10 cellular contexts compared by ENCODE assay signal in genomic region chr11:130478204-130478701, GRCh38. TPM values are rescaled to one million over a fixed set of nuclear protein-coding genes. Genes with fewer than 3 reads are reported as not detected.
DNase-seq lines count a peak whose midpoint lies in the region; ATAC-seq and TF ChIP-seq lines count a peak whose summit lies in the region.
"Had no signal": no experiment of that assay in that cellular context is flagged by ENCODE, and none has a peak within 500 bp of the region (broad histone marks: within the 10 kb centered on the region; RNA-seq: fewer than 3 reads in every experiment).

No MANE protein-coding gene starts in this region.

- no peak for TF ChIP-seq POLR2A in lower leg skin (IDR thresholded peaks at IDR 0.05)

- POLR2A ChIA-PET in WTC11 (lab: Charles Lee), result no interaction called here

- H3K4me3 ChIP-seq in cardiac fibroblast (replicated peaks in 1 of 2; ENCODE audit: low read depth in 2 of 2, low read length in 2 of 2) (no peak overlapping the region), lower leg skin (ENCODE audit: low read depth, poor library complexity, severe bottlenecking) (no peak overlapping the region)

- WGBS in lower leg skin, 2 donors, result 34 to 37% methylated on average over 10 of the region's 10 CpGs

- H3K9me3 Mint-ChIP-seq in WTC11, result no peaks in the 10 kb centered on the region

- intact Hi-C loops in lower leg skin (cut with DNase I; ENCODE audit: low total_unique reads), result no loop called here

- no peaks in the 10 kb centered on the region for H3K36me3 Mint-ChIP-seq in WTC11

- H3K4me1 Mint-ChIP-seq in WTC11, result peaks cover 3% of the 10 kb centered on the region; the same call in 1 of the 2 replicates

- no peak overlapping the region for H3K4me3 Mint-ChIP-seq in WTC11
- H3K4me3 Mint-ChIP-seq: neural crest cell had no signal

- CTCF ChIA-PET in WTC11 (lab: Charles Lee), result interaction anchor here (1.7 to 2.6 kb wide), 2 partner anchors 9 to 47 kb away, joined by 7 read pairs; no protein-coding TSS in a partner anchor

- H3K27me3 Mint-ChIP-seq in WTC11 (ENCODE audit: low read depth), result no peaks in the 10 kb centered on the region

- TF ChIP-seq CTCF in cardiac fibroblast (IDR thresholded peaks at IDR 0.05; ENCODE audit: low read depth, low read length), result no peak
- no peak for TF ChIP-seq CTCF in lower leg skin (IDR thresholded peaks at IDR 0.05)
- no peak for TF ChIP-seq CTCF in WTC11 (IDR thresholded peaks at IDR 0.05)

- peak; percentile 8 for DNase-seq in DMS79 treated with DMSO at 0.1 percent for 48 hours (lab: John Stamatoyannopoulos, UW)
- DNase-seq in DMS79 (lab: John Stamatoyannopoulos, UW), result no peak
- peak; percentile 95 to 97 for DNase-seq in cardiac fibroblast (ENCODE audit: low read depth in 2 of 2)
- DNase-seq in lower leg skin (ENCODE audit: low spot score in 2 of 2), result peak; percentile 73 to 92
- peak; percentile 83 for DNase-seq in ureter (ENCODE audit: low spot score)
- DNase-seq in WTC11 (ENCODE audit: low spot score), result no peak
- DNase-seq in inferior parietal cortex (ENCODE audit: extremely low spot score), result no peak
- DNase-seq: NCI-H446 treated with DMSO at 0.1 percent for 48 hours had no signal

- H3K27ac Mint-ChIP-seq in WTC11, result no peak overlapping the region

- ATAC-seq in WTC11 (no peak), HG02840 (IDR thresholded peaks at IDR 0.05; ENCODE audit: low FRiP score, unreplicated experiment) (no peak)

TF ChIP-seq in WTC11, 78 proteins besides CTCF, POLR2A, EP300 and RAD21:
- TF ChIP-seq SOX15 (CRISPR knock-in tag; IDR thresholded peaks at IDR 0.05), result no peak
- TF ChIP-seq AR (CRISPR knock-in tag; IDR thresholded peaks at IDR 0.05), result no peak
- no peak for TF ChIP-seq CREB1 (CRISPR knock-in tag; IDR thresholded peaks at IDR 0.05)
- TF ChIP-seq ATF1 (CRISPR knock-in tag; IDR thresholded peaks at IDR 0.05), result no peak
- no peak for TF ChIP-seq NR1H2 (CRISPR knock-in tag; IDR thresholded peaks at IDR 0.05)
- no peak for TF ChIP-seq TEAD4 (CRISPR knock-in tag; IDR thresholded peaks at IDR 0.05)
- no peak for TF ChIP-seq NFYB (CRISPR knock-in tag; conservative IDR thresholded peaks at IDR 0.05; ENCODE audit: low read depth)

RNA-seq across cellular contexts. Expression of gene ADAMTS15, which starts 29.8 kb away (rescaled TPM):
- 10 to 100 TPM in 1 of 4 donors, 1 to 10 TPM in 3; 2.5 to 11.1 (median 5.1) TPM for total RNA-seq in lower leg skin
- 5.9 TPM for total RNA-seq in ureter
- total RNA-seq in WTC11 (2021), result 3.1 to 3.7 TPM (median 3.2 TPM) in 3 replicates

RNA-seq across cellular contexts. Expression of gene ADAMTS8, which starts 49.8 kb away (rescaled TPM):
- total RNA-seq in lower leg skin (1 to 10 TPM in 1 of 4 donors, under 1 TPM in 2, not detected in 1; 0.15 to 1.4 (median 0.81) TPM), ureter (1.2 TPM), WTC11 (2021) (9.9 to 10.4 TPM (median 10.2 TPM) in 3 replicates)

Comparison
In these comparisons a context has a peak if more than half of its experiments do, and no peak if none do; other contexts are left out.
1. DNase-seq: peak in DMS79 treated with DMSO at 0.1 percent for 48 hours (single experiment), cardiac fibroblast (2 of 2), lower leg skin (2 of 2) and ureter (single experiment); none in DMS79 (single experiment), WTC11 (single experiment) and inferior parietal cortex (single experiment).